ENCODE assay signal across 8 cellular contexts in genomic region chr12:116508145-116509121, GRCh38. TPM values are rescaled to one million over a fixed set of nuclear protein-coding genes. Genes with fewer than 3 reads are reported as not detected.
A peak's percentile ranks its signal among the peaks of the same experiment; 100 is the strongest.
DNase-seq lines count a peak whose midpoint lies in the region; ATAC-seq lines count a peak whose summit lies in the region.

No MANE protein-coding gene starts in this region.

- H3K4me1 ChIP-seq in iPS DF 6.9 (ENCODE audit: control insufficient read depth, insufficient read depth, low read length) (peaks cover 3% of the 10 kb centered on the region; the same call in 1 of the 2 replicates), skeletal muscle satellite cell (ENCODE audit: control insufficient read depth, insufficient read depth, low read length) (peaks cover 14% of the 10 kb centered on the region)

- DNase-seq in stimulated activated CD4-positive, alpha-beta T cell treated with anti-CD3 and anti-CD28 coated beads, Interleukin-15, amount 100 ng/mL, for 24 hours = peak; percentile 61
- no peak for DNase-seq in stimulated activated CD4-positive, alpha-beta T cell treated with anti-CD3 and anti-CD28 coated beads, Interleukin-1b, Interleukin-23, amount 100 ng/mL, for 48 hours
- no peak for DNase-seq in activated T-helper 2 cell treated with anti-CD3 and anti-CD28 coated beads, Interferon-gamma antibody, Interleukin-2, Interleukin-4, amounts not matched to agents 10 μg/mL and 5 μg/mL and 100 μg/mL, durations not matched to agents 14 hours and 24 hours and 36 hours (ENCODE audit: low spot score)
- DNase-seq in iPS DF 6.9 (ENCODE audit: low read depth, low spot score) (no peak), A172 (ENCODE audit: low spot score) (no peak), NCI-H1092 (lab: John Stamatoyannopoulos, UW) (no peak)

- H3K9ac ChIP-seq in skeletal muscle satellite cell (ENCODE audit: low read depth, low read length) = peak overlapping the region; percentile 69

- H3K4me2 ChIP-seq in skeletal muscle satellite cell (ENCODE audit: low read length) = peak overlapping the region; percentile 95

- no peaks in the 10 kb centered on the region for H3K9me3 ChIP-seq in iPS DF 6.9 (ENCODE audit: control insufficient read depth, insufficient read depth, low read length)
- H3K9me3 ChIP-seq in skeletal muscle satellite cell (replicated peaks; ENCODE audit: low read length) = no peaks in the 10 kb centered on the region

- H3K27ac ChIP-seq in iPS DF 6.9 (ENCODE audit: low read length) = no peak overlapping the region

- H3K36me3 ChIP-seq in iPS DF 6.9 (ENCODE audit: control insufficient read depth, insufficient read depth, low read length) (no peaks in the 10 kb centered on the region), skeletal muscle satellite cell (ENCODE audit: insufficient read depth, low read length) (no peaks in the 10 kb centered on the region)

- H3K4me1 Mint-ChIP-seq in activated T-helper 2 cell treated with anti-CD3 and anti-CD28 coated beads, Interferon-gamma antibody, Interleukin-2, Interleukin-4, amounts not matched to agents 10 μg/mL and 5 μg/mL and 100 μg/mL, durations not matched to agents 14 hours and 24 hours and 36 hours (ENCODE audit: low read depth) = peaks cover 2% of the 10 kb centered on the region

- H3K9me3 Mint-ChIP-seq in activated T-helper 2 cell treated with anti-CD3 and anti-CD28 coated beads, Interferon-gamma antibody, Interleukin-2, Interleukin-4, amounts not matched to agents 10 μg/mL and 5 μg/mL and 100 μg/mL, durations not matched to agents 14 hours and 24 hours and 36 hours = no peaks in the 10 kb centered on the region

- H3K27ac Mint-ChIP-seq in activated T-helper 2 cell treated with anti-CD3 and anti-CD28 coated beads, Interferon-gamma antibody, Interleukin-2, Interleukin-4, amounts not matched to agents 10 μg/mL and 5 μg/mL and 100 μg/mL, durations not matched to agents 14 hours and 24 hours and 36 hours = no peak overlapping the region

- no peaks in the 10 kb centered on the region for H3K36me3 Mint-ChIP-seq in activated T-helper 2 cell treated with anti-CD3 and anti-CD28 coated beads, Interferon-gamma antibody, Interleukin-2, Interleukin-4, amounts not matched to agents 10 μg/mL and 5 μg/mL and 100 μg/mL, durations not matched to agents 14 hours and 24 hours and 36 hours (ENCODE audit: low read depth)

- H3K27me3 ChIP-seq in iPS DF 6.9 (ENCODE audit: control insufficient read depth, insufficient read depth, low read length) (no peaks in the 10 kb centered on the region), skeletal muscle satellite cell (ENCODE audit: control insufficient read depth, insufficient read depth, low read length) (peaks cover 4% of the 10 kb centered on the region)

- intact Hi-C loops in activated T-helper 2 cell treated with anti-CD3 and anti-CD28 coated beads, Interferon-gamma antibody, Interleukin-2, Interleukin-4, amounts not matched to agents 10 μg/mL and 5 μg/mL and 100 μg/mL, durations not matched to agents 14 hours and 24 hours and 36 hours (cut with micrococcal nuclease) = no loop called here

- H3K4me3 ChIP-seq in iPS DF 6.9 (ENCODE audit: low read length) (peak overlapping the region; percentile 69), skeletal muscle satellite cell (ENCODE audit: low read length) (peak overlapping the region; percentile 73)

- no CpG with 5 or more reads among the region's 60 CpGs for WGBS in iPS DF 6.9 (ENCODE audit: insufficient coverage, insufficient read length)

- H3K4me3 Mint-ChIP-seq in activated T-helper 2 cell treated with anti-CD3 and anti-CD28 coated beads, Interferon-gamma antibody, Interleukin-2, Interleukin-4, amounts not matched to agents 10 μg/mL and 5 μg/mL and 100 μg/mL, durations not matched to agents 14 hours and 24 hours and 36 hours (ENCODE audit: low read depth) = peak overlapping the region; percentile 23

- peaks cover 26% of the 10 kb centered on the region for H3K27me3 Mint-ChIP-seq in activated T-helper 2 cell treated with anti-CD3 and anti-CD28 coated beads, Interferon-gamma antibody, Interleukin-2, Interleukin-4, amounts not matched to agents 10 μg/mL and 5 μg/mL and 100 μg/mL, durations not matched to agents 14 hours and 24 hours and 36 hours (ENCODE audit: low read depth)

- no peak for ATAC-seq in GM18520 (IDR thresholded peaks at IDR 0.05; ENCODE audit: unreplicated experiment)

RNA-seq across cellular contexts. Expression of gene MAP1LC3B2, which starts 50.7 kb away (rescaled TPM):
- 0.37 and 0.60 TPM in 2 replicates for total RNA-seq in activated T-helper 2 cell treated with anti-CD3 and anti-CD28 coated beads, Interferon-gamma antibody, Interleukin-2, Interleukin-4, amounts not matched to agents 10 μg/mL and 5 μg/mL and 100 μg/mL, durations not matched to agents 14 hours and 24 hours and 36 hours
- total RNA-seq in skeletal muscle satellite cell (2012; rRNA removed) = 0.22 TPM in 1 of 2 replicates, not detected in the other
- total RNA-seq in A172 (2014; rRNA removed; shearing (Covaris generic)) = 1.8 TPM in 1 of 2 replicates, not detected in the other
